Comparison of ENCODE assay signal across 8 cellular contexts in genomic region chr5:36607114-36607561, GRCh38. TPM values are rescaled to one million over a fixed set of nuclear protein-coding genes. Genes with fewer than 3 reads are reported as not detected.
DNase-seq lines count a peak whose midpoint lies in the region; ATAC-seq, FAIRE-seq and TF ChIP-seq lines count a peak whose summit lies in the region.

No MANE protein-coding gene starts in this region.

- H3K36me3 ChIP-seq in right lobe of liver = no peaks in the 10 kb centered on the region
- no peaks in the 10 kb centered on the region for H3K36me3 ChIP-seq in HepG2 (replicated peaks in 1 of 2; ENCODE audit: control insufficient read depth in 1 of 2, insufficient read depth in 2 of 2, low read length in 2 of 2)
- H3K36me3 ChIP-seq in SU-DHL-6 (ENCODE audit: low read length) = no peaks in the 10 kb centered on the region
- H3K36me3 ChIP-seq in neural cell (ENCODE audit: insufficient read depth, low read length) = no peaks in the 10 kb centered on the region

- TF ChIP-seq EP300 in HepG2 (IDR thresholded peaks at IDR 0.05; ENCODE audit: low read depth in 2 of 2, low read length in 2 of 2) (no peak), HepG2 (CRISPR knock-in tag; IDR thresholded peaks at IDR 0.05; ENCODE audit: borderline replicate concordance) (no peak), neural cell (conservative IDR thresholded peaks at IDR 0.05; ENCODE audit: poor library complexity, severe bottlenecking) (no peak)

- in situ Hi-C loops in HepG2 (cut with HindIII; ENCODE audit: extremely low pct_ligation_motif_present, low pct_unique_long_range_greater_than_20kb) = no loop called here

- ATAC-seq in right lobe of liver (peak; percentile 58 to 72 (median 62)), HepG2 (no peak), GM21717 (IDR thresholded peaks at IDR 0.05; ENCODE audit: unreplicated experiment) (no peak)

- H4K20me1 ChIP-seq in HepG2 (ENCODE audit: insufficient read depth, low read length) = no peaks in the 10 kb centered on the region
- no peaks in the 10 kb centered on the region for H4K20me1 ChIP-seq in SU-DHL-6 (ENCODE audit: low read depth, low read length)
- no peaks in the 10 kb centered on the region for H4K20me1 ChIP-seq in neural cell (ENCODE audit: insufficient read depth)

- H3K4me2 ChIP-seq in HepG2 (ENCODE audit: low read depth, low read length) (no peak overlapping the region), SU-DHL-6 (ENCODE audit: low read depth, low read length, poor library complexity, severe bottlenecking) (peak overlapping the region; percentile 85), neural cell (ENCODE audit: low read length) (peak overlapping the region; percentile 80)

- H3F3A ChIP-seq in SU-DHL-6 (ENCODE audit: insufficient read depth) (no peaks in the 10 kb centered on the region), neural cell (ENCODE audit: insufficient read depth, low read length, poor library complexity, severe bottlenecking) (no peaks in the 10 kb centered on the region)

- H3K79me2 ChIP-seq in HepG2 (ENCODE audit: insufficient read depth, low read length) (no peaks in the 10 kb centered on the region), SU-DHL-6 (ENCODE audit: insufficient read depth, low read length) (no peaks in the 10 kb centered on the region), neural cell (replicated peaks; ENCODE audit: insufficient read depth, low read length) (no peaks in the 10 kb centered on the region)

- TF ChIP-seq RAD21 in HepG2 (CRISPR knock-in tag; IDR thresholded peaks at IDR 0.05) (no peak), neural cell (conservative IDR thresholded peaks at IDR 0.05) (no peak)

- no TSS peak for BruUV-seq in HepG2 (replicated peaks; lab: Mats Ljungman, UMichigan)

- peak in 1 of 3 donors; percentile 38 for DNase-seq in right lobe of liver
- DNase-seq in HepG2 (ENCODE audit: low spot score) = no peak
- DNase-seq in fibroblast of peridontal ligament (ENCODE audit: extremely low read depth) = peak; percentile 70
- no peak for DNase-seq in D721Med (ENCODE audit: insufficient read length, low spot score)
- DNase-seq in SW 1271 (lab: John Stamatoyannopoulos, UW) = no peak

- POLR2A ChIA-PET in HepG2 (lab: Yijun Ruan, JAX) = no interaction called here

- H3K4me3 ChIP-seq in right lobe of liver (peak overlapping the region; percentile 38 to 43 (median 41)), HepG2 (replicated peaks in 1 of 3; ENCODE audit: insufficient read depth in 1 of 3, low read depth in 2 of 3, low read length in 3 of 3) (no peak overlapping the region), SU-DHL-6 (ENCODE audit: insufficient read depth, low read length, poor library complexity, severe bottlenecking) (peak overlapping the region; percentile 50), neural cell (ENCODE audit: low read length) (peak overlapping the region; percentile 71)

- H3K4me1 ChIP-seq in right lobe of liver (no peaks in the 10 kb centered on the region), HepG2 (ENCODE audit: insufficient read depth, low read length) (no peaks in the 10 kb centered on the region)

- FAIRE-seq in HepG2 (lab: Jason Lieb, UNC) = no peak
- FAIRE-seq in D721Med (lab: Jason Lieb, UNC) = no peak

- CTCF ChIA-PET in HepG2 (lab: Yijun Ruan, JAX; ENCODE audit: low intra/inter-chr PET ratio, low total read pairs) = no interaction called here

- no peak overlapping the region for H2AFZ ChIP-seq in HepG2 (ENCODE audit: low read length)
- H2AFZ ChIP-seq in SU-DHL-6 (ENCODE audit: low read depth, low read length, severe bottlenecking) = peak overlapping the region; percentile 96
- H2AFZ ChIP-seq in neural cell (ENCODE audit: low read depth, low read length) = no peak overlapping the region

- 3% methylated on average over 10 of the region's 10 CpGs for WGBS in right lobe of liver (ENCODE audit: insufficient coverage, low coverage, low lambda C conversion rate, missing lambda C conversion rate)
- WGBS in HepG2 (ENCODE audit: low lambda C conversion rate) = 11% methylated on average over 10 of the region's 10 CpGs

- TF ChIP-seq POLR2A in right lobe of liver (IDR thresholded peaks at IDR 0.05) (no peak), HepG2 (IDR thresholded peaks at IDR 0.05; ENCODE audit: insufficient read depth in 1 of 2, low read depth in 2 of 2, low read length in 2 of 2) (no peak)

- no peaks in the 10 kb centered on the region for H3K9me3 ChIP-seq in right lobe of liver
- no peaks in the 10 kb centered on the region for H3K9me3 ChIP-seq in HepG2 (ENCODE audit: low read length)
- H3K9me3 ChIP-seq in SU-DHL-6 (ENCODE audit: insufficient read depth, low read length) = no peaks in the 10 kb centered on the region
- H3K9me3 ChIP-seq in neural cell (ENCODE audit: low read length) = no peaks in the 10 kb centered on the region

- H3K27me3 ChIP-seq in right lobe of liver (peaks cover 0 to 4% of the 10 kb centered on the region in 2 donors), HepG2 (ENCODE audit: control insufficient read depth in 1 of 2, insufficient read depth in 2 of 2, low read length in 2 of 2) (peaks cover 0 to 27% of the 10 kb centered on the region in 2 experiments; a peak in 3 of 5 replicates), SU-DHL-6 (ENCODE audit: low read length) (peaks cover 4% of the 10 kb centered on the region; the same call in 1 of the 2 replicates), neural cell (ENCODE audit: insufficient read depth, low read depth, low read length) (peaks cover 6% of the 10 kb centered on the region)

- TF ChIP-seq CTCF in right lobe of liver (IDR thresholded peaks at IDR 0.05) (no peak), HepG2 (CRISPR knock-in tag; IDR thresholded peaks at IDR 0.05) (no peak), SU-DHL-6 (IDR thresholded peaks at IDR 0.05; ENCODE audit: insufficient read depth, low read length, poor library complexity, severe bottlenecking) (no peak), neural cell (IDR thresholded peaks at IDR 0.05; ENCODE audit: poor library complexity, severe bottlenecking) (no peak), D721Med (IDR thresholded peaks at IDR 0.05; ENCODE audit: insufficient read depth, missing control alignments) (no peak)

- intact Hi-C loops in right lobe of liver (cut with DNase I) (no loop called here), HepG2 (cut with micrococcal nuclease; ENCODE audit: unreplicated experiment) (no loop called here)

- no peak overlapping the region for H3K9ac ChIP-seq in HepG2 (ENCODE audit: insufficient read depth, low read depth, low read length)
- H3K9ac ChIP-seq in SU-DHL-6 (ENCODE audit: low read length) = peak overlapping the region; percentile 44; the same call in 1 of the 2 replicates
- H3K9ac ChIP-seq in neural cell (ENCODE audit: low read length) = peak overlapping the region; percentile 35

- no peak overlapping the region for H3K27ac ChIP-seq in right lobe of liver
- H3K27ac ChIP-seq in HepG2 (ENCODE audit: extremely low read length, insufficient read depth, low read length) = no peak overlapping the region
- H3K27ac ChIP-seq in SU-DHL-6 (ENCODE audit: low read depth, low read length) = no peak overlapping the region
- H3K27ac ChIP-seq in neural cell (ENCODE audit: low read length) = no peak overlapping the region

- H3K9me2 ChIP-seq in SU-DHL-6 (replicated peaks; ENCODE audit: insufficient read depth, low read length) (no peaks in the 10 kb centered on the region), neural cell (ENCODE audit: insufficient read depth, low read length) (no peaks in the 10 kb centered on the region)

TF ChIP-seq in neural cell, 6 proteins besides CTCF, POLR2A, EP300 and RAD21 (continues in another document):
- no peak for TF ChIP-seq EZH2 (IDR thresholded peaks at IDR 0.05; ENCODE audit: borderline replicate concordance, insufficient read depth, low read length, poor library complexity, severe bottlenecking)

RNA-seq across cellular contexts. Expression of gene SLC1A3, which starts 0.7 kb away (rescaled TPM):
- total RNA-seq in right lobe of liver = 10 to 100 TPM in 1 of 6 experiments, 1 to 10 TPM in 5; 4.7 to 15.1 (median 6.1) TPM
- total RNA-seq in HepG2 (2016; rRNA removed; fragmentation: Illumina TruSeq; extraction: Trizol) = not detected in 2 replicates
- total RNA-seq in HepG2 (2016; cell fraction: cytosol; rRNA removed; fragmentation: Illumina TruSeq; extraction: Trizol; ENCODE audit: low read depth) = 0.09 TPM in 1 of 2 replicates, not detected in the other
- 0.04 TPM in 1 of 2 replicates, not detected in the other for total RNA-seq in HepG2 (2016; cell fraction: insoluble cytoplasmic fraction; rRNA removed; fragmentation: Illumina TruSeq; extraction: Trizol)
- total RNA-seq in HepG2 (2016; cell fraction: membrane; rRNA removed; fragmentation: Illumina TruSeq; extraction: Trizol) = 0.12 TPM in 1 of 2 replicates, not detected in the other
- not detected in 2 replicates for total RNA-seq in HepG2 (2016; cell fraction: nucleus; rRNA removed; fragmentation: Illumina TruSeq; extraction: Trizol)
- polyA plus RNA-seq in HepG2 (2011; rRNA removed) = 0.09 TPM in 1 of 2 replicates, not detected in the other
- polyA plus RNA-seq in HepG2 (2011; cell fraction: cytosol; rRNA removed) = 0.05 TPM in 1 of 2 replicates, not detected in the other
- not detected in 2 replicates for polyA plus RNA-seq in HepG2 (2011; cell fraction: nucleus; rRNA removed)
- polyA plus RNA-seq in HepG2 (2012) = not detected in 2 replicates
- not detected in 2 replicates for polyA plus RNA-seq in HepG2 (2016; cell fraction: cytosol; fragmentation: Illumina TruSeq; extraction: Trizol; ENCODE audit: low read depth)
- polyA plus RNA-seq in HepG2 (2016; cell fraction: insoluble cytoplasmic fraction; fragmentation: Illumina TruSeq; extraction: Trizol; ENCODE audit: low read depth) = not detected in 2 replicates
- not detected in 2 replicates for polyA plus RNA-seq in HepG2 (2016; cell fraction: membrane; fragmentation: Illumina TruSeq; extraction: Trizol; ENCODE audit: low read depth)
- polyA plus RNA-seq in HepG2 (2016; cell fraction: nucleus; fragmentation: Illumina TruSeq; extraction: Trizol; ENCODE audit: insufficient read depth, low read depth) = not detected in 2 replicates
- 126 TPM in 1 of 2 replicates, not detected in the other for polyA minus RNA-seq in HepG2 (2011; rRNA and poly(A)+ RNA removed; ENCODE audit: low replicate concordance)
- 0.89 TPM in 1 of 2 replicates, not detected in the other for polyA minus RNA-seq in HepG2 (2011; cell fraction: cytosol; rRNA and poly(A)+ RNA removed)
- not detected in 2 replicates for polyA minus RNA-seq in HepG2 (2011; cell fraction: nucleus; rRNA and poly(A)+ RNA removed)
- 1.9 and 3.5 TPM in 2 replicates for polyA plus RNA-seq in neural cell
- polyA minus RNA-seq in neural cell = 1.7 and 2.0 TPM in 2 replicates

Comparison
In these comparisons a context has a peak if more than half of its experiments do, and no peak if none do; other contexts are left out.
1. ATAC-seq: peak in right lobe of liver (4 of 4); none in HepG2 (single experiment) and GM21717 (single experiment).
2. H3K4me3 ChIP-seq: peak in right lobe of liver (3 of 3), SU-DHL-6 (single experiment) and neural cell (single experiment); none in HepG2 (0 of 3).